ENCODE assay signal across 9 cellular contexts in genomic region chrX:35890699-35891098, GRCh38. TPM values are rescaled to one million over a fixed set of nuclear protein-coding genes. Genes with fewer than 3 reads are reported as not detected.
DNase-seq lines count a peak whose midpoint lies in the region; ATAC-seq and TF ChIP-seq lines count a peak whose summit lies in the region.
"Had no signal": no experiment of that assay in that cellular context is flagged by ENCODE, and none has a peak within 500 bp of the region (broad histone marks: within the 10 kb centered on the region; RNA-seq: fewer than 3 reads in every experiment).

No MANE protein-coding gene starts in this region.

- H3K4me3 ChIP-seq in choroid plexus epithelial cell (ENCODE audit: low read depth, low read length): no peak overlapping the region

- no peak for ATAC-seq in GM21619 (IDR thresholded peaks at IDR 0.05; ENCODE audit: unreplicated experiment)
- ATAC-seq in HG02970 (IDR thresholded peaks at IDR 0.05; ENCODE audit: low FRiP score, unreplicated experiment): no peak

- DNase-seq in activated T-cell treated with anti-CD3 and anti-CD28 coated beads for 24 hours (ENCODE audit: low read depth): peak; percentile 0
- DNase-seq in activated T-cell treated with anti-CD3 and anti-CD28 coated beads for 4 hours: no peak
- peak; percentile 4 for DNase-seq in HuH-7.5 (ENCODE audit: low spot score)
- peak; percentile 5 to 25 for DNase-seq in NOMO-1 (lab: John Stamatoyannopoulos, UW; ENCODE audit: unreplicated experiment in 2 of 2)
- DNase-seq in choroid plexus epithelial cell (ENCODE audit: low read depth): peak; percentile 58
- DNase-seq in mucosa of gallbladder (ENCODE audit: low spot score): peak; percentile 32

- peak; percentile 62 for TF ChIP-seq CTCF in choroid plexus epithelial cell (conservative IDR thresholded peaks at IDR 0.05; ENCODE audit: low read depth, low read length)

RNA-seq across cellular contexts. Expression of gene CFAP47, which starts 28.8 kb away (rescaled TPM):
- 0.17 TPM for total RNA-seq in mucosa of gallbladder
- total RNA-seq: CD4-positive, CD25-positive, alpha-beta regulatory T cell had no signal
